20 cellular contexts compared by ENCODE assay signal in genomic region chr3:38270606-38271005, GRCh38. TPM values are rescaled to one million over a fixed set of nuclear protein-coding genes. Genes with fewer than 3 reads are reported as not detected.
DNase-seq lines count a peak whose midpoint lies in the region; ATAC-seq and TF ChIP-seq lines count a peak whose summit lies in the region.
"Had no signal": no experiment of that assay in that cellular context is flagged by ENCODE, and none has a peak within 500 bp of the region (broad histone marks: within the 10 kb centered on the region; RNA-seq: fewer than 3 reads in every experiment).

No MANE protein-coding gene starts in this region.

- H3K9ac ChIP-seq in IMR-90 (ENCODE audit: low read depth, low read length): no peak overlapping the region
- no peak overlapping the region for H3K9ac ChIP-seq in trophoblast cell (ENCODE audit: low read length)
- H3K9ac ChIP-seq: GM23248 had no signal

- H3K4me1 ChIP-seq in IMR-90 (ENCODE audit: control insufficient read depth, insufficient read depth, low read length): no peaks in the 10 kb centered on the region; the same call in 1 of the 2 replicates
- no peaks in the 10 kb centered on the region for H3K4me1 ChIP-seq in trophoblast cell (ENCODE audit: control insufficient read depth in 1 of 2, insufficient read depth in 2 of 2, low read length in 2 of 2)
- no peaks in the 10 kb centered on the region for H3K4me1 ChIP-seq in Caco-2
- H3K4me1 ChIP-seq: A549 had no signal

- no CpG with 5 or more reads among the region's 3 CpGs for WGBS in IMR-90 (ENCODE audit: extremely low coverage in 2 of 2, insufficient read length in 1 of 2), 2 experiments
- no CpG with 5 or more reads among the region's 3 CpGs for WGBS in trophoblast cell (ENCODE audit: extremely low coverage, insufficient coverage, insufficient read length)

- no peak overlapping the region for H4K91ac ChIP-seq in IMR-90 (ENCODE audit: insufficient read depth, low read depth, low read length)
- no peak overlapping the region for H4K91ac ChIP-seq in trophoblast cell (ENCODE audit: low read depth, low read length)

- H3K27me3 Mint-ChIP-seq in immature natural killer cell (ENCODE audit: low read depth in 3 of 3) (no peaks in the 10 kb centered on the region), Caco-2 (ENCODE audit: insufficient read depth, unreplicated experiment) (no peaks in the 10 kb centered on the region)
- no peaks in the 10 kb centered on the region for H3K27me3 Mint-ChIP-seq in activated T-helper 2 cell treated with anti-CD3 and anti-CD28 coated beads, Interferon-gamma antibody, Interleukin-2, Interleukin-4, amounts not matched to agents 10 μg/mL and 5 μg/mL and 100 μg/mL, durations not matched to agents 14 hours and 24 hours and 36 hours (ENCODE audit: low read depth)
- H3K27me3 Mint-ChIP-seq: CD4-positive, alpha-beta memory T cell had no signal

- TF ChIP-seq CTCF in IMR-90 (conservative IDR thresholded peaks at IDR 0.05; ENCODE audit: low read depth, low read length) (no peak), Caco-2 (IDR thresholded peaks at IDR 0.05; ENCODE audit: insufficient read depth in 1 of 2, low read depth in 1 of 2, low read length in 1 of 2, severe bottlenecking in 1 of 2, unreplicated experiment in 1 of 2) (no peak)

- H3K27me3 ChIP-seq in IMR-90 (ENCODE audit: control insufficient read depth, insufficient read depth, low read length): no peaks in the 10 kb centered on the region
- H3K27me3 ChIP-seq in trophoblast cell (ENCODE audit: insufficient read depth, low read length): no peaks in the 10 kb centered on the region
- H3K27me3 ChIP-seq in Caco-2 (replicated peaks; ENCODE audit: control insufficient read depth, insufficient read depth, low read length): no peaks in the 10 kb centered on the region

- CTCF ChIA-PET in IMR-90 (lab: Yijun Ruan, JAX) (interaction anchor here (0.6 kb wide), 1 partner anchor 109 kb away, joined by 3 read pairs; no protein-coding TSS in a partner anchor), Caco-2 (lab: Charles Lee) (no interaction called here)

- no peak overlapping the region for H3K18ac ChIP-seq in IMR-90 (ENCODE audit: low read depth, low read length)
- H3K18ac ChIP-seq in trophoblast cell (ENCODE audit: low read length): no peak overlapping the region

- no peak overlapping the region for H2BK12ac ChIP-seq in trophoblast cell (ENCODE audit: low read length)

- H4K8ac ChIP-seq in IMR-90 (ENCODE audit: low read depth in 2 of 2, low read length in 2 of 2) (no peak overlapping the region), trophoblast cell (ENCODE audit: low read depth, low read length) (no peak overlapping the region)

- H3K4me3 ChIP-seq in IMR-90 (ENCODE audit: insufficient read depth, low read depth, low read length): no peak overlapping the region
- H3K4me3 ChIP-seq in trophoblast cell (ENCODE audit: low read depth, low read length): no peak overlapping the region
- H3K4me3 ChIP-seq in Caco-2 (ENCODE audit: low read depth, low read length): no peak overlapping the region
- H3K4me3 ChIP-seq: A549, GM23248 had no signal

- H4K20me1 ChIP-seq in IMR-90 (ENCODE audit: insufficient read depth, low read length): no peaks in the 10 kb centered on the region

- H2AFZ ChIP-seq in IMR-90 (replicated peaks; ENCODE audit: low read length, poor library complexity): no peak overlapping the region
- no peak overlapping the region for H2AFZ ChIP-seq in trophoblast cell (ENCODE audit: insufficient read depth, low read length, poor library complexity)
- H2AFZ ChIP-seq: GM23248 had no signal

- no peak overlapping the region for H3K27ac ChIP-seq in IMR-90 (ENCODE audit: insufficient read depth, low read length)
- no peak overlapping the region for H3K27ac ChIP-seq in trophoblast cell (ENCODE audit: low read depth, low read length)
- H3K27ac ChIP-seq: A549, GM23248 had no signal

- H2AK5ac ChIP-seq in IMR-90 (ENCODE audit: low read depth, low read length): no peak overlapping the region
- H2AK5ac ChIP-seq in trophoblast cell (ENCODE audit: low read length): no peak overlapping the region

- no peak overlapping the region for H3K4ac ChIP-seq in IMR-90 (ENCODE audit: low read depth, low read length)
- no peak overlapping the region for H3K4ac ChIP-seq in trophoblast cell (ENCODE audit: low read depth, low read length)

- H2AK9ac ChIP-seq in IMR-90 (replicated peaks; ENCODE audit: low read depth, low read length, poor library complexity): no peak overlapping the region

- H2BK15ac ChIP-seq in IMR-90 (ENCODE audit: low read depth, low read length): no peak overlapping the region

- H3K14ac ChIP-seq in IMR-90 (replicated peaks; ENCODE audit: low read depth, low read length): no peak overlapping the region
- no peak overlapping the region for H3K14ac ChIP-seq in trophoblast cell (ENCODE audit: low read length)

- DNase-seq in EH (ENCODE audit: low read depth): peak; percentile 41
- DNase-seq in IMR-90: no peak
- DNase-seq in fibroblast of gingiva (ENCODE audit: low read depth): peak; percentile 55
- peak; percentile 18 to 72 for DNase-seq in trophoblast cell
- DNase-seq in immature natural killer cell: no peak
- DNase-seq in stimulated activated CD4-positive, alpha-beta T cell treated with anti-CD3 and anti-CD28 coated beads, Interleukin-4, amount 100 ng/mL, for 4 hours: no peak
- DNase-seq in activated T-helper 2 cell treated with anti-CD3 and anti-CD28 coated beads, Interferon-gamma antibody, Interleukin-2, Interleukin-4, amounts not matched to agents 10 μg/mL and 5 μg/mL and 100 μg/mL, durations not matched to agents 14 hours and 24 hours and 36 hours (ENCODE audit: low spot score): no peak
- no peak for DNase-seq in Caco-2
- DNase-seq: 8988T; ACHN; C1 segment of cervical spinal cord; CD4-positive, alpha-beta memory T cell; COR-L47; DMS 273 treated with DMSO at 0.1 percent for 48 hours; DMS79; GM23248; H7 had no signal

- H3K23ac ChIP-seq in IMR-90 (ENCODE audit: low read depth, low read length) (no peak overlapping the region), trophoblast cell (ENCODE audit: low read length) (no peak overlapping the region)

- H3K4me1 Mint-ChIP-seq in immature natural killer cell: peaks cover 15 to 27% of the 10 kb centered on the region in 2 donors
- H3K4me1 Mint-ChIP-seq in activated T-helper 2 cell treated with anti-CD3 and anti-CD28 coated beads, Interferon-gamma antibody, Interleukin-2, Interleukin-4, amounts not matched to agents 10 μg/mL and 5 μg/mL and 100 μg/mL, durations not matched to agents 14 hours and 24 hours and 36 hours (ENCODE audit: low read depth): peaks cover 11% of the 10 kb centered on the region
- H3K4me1 Mint-ChIP-seq in Caco-2 (ENCODE audit: low read depth, unreplicated experiment): peaks cover 6% of the 10 kb centered on the region

- H2BK5ac ChIP-seq in IMR-90 (ENCODE audit: low read depth, low read length, poor library complexity, severe bottlenecking) (no peak overlapping the region), trophoblast cell (ENCODE audit: low read depth, low read length, poor library complexity) (no peak overlapping the region)

- no peak overlapping the region for H4K12ac ChIP-seq in trophoblast cell (ENCODE audit: low read depth, low read length)

- no peak for TF ChIP-seq RAD21 in IMR-90 (IDR thresholded peaks at IDR 0.05; ENCODE audit: low read length)

- no peak overlapping the region for H3K56ac ChIP-seq in IMR-90 (ENCODE audit: extremely low read depth, insufficient read depth, low read length)

- no peak overlapping the region for H4K5ac ChIP-seq in IMR-90 (ENCODE audit: low read depth, low read length)

- H3K27ac Mint-ChIP-seq in immature natural killer cell (no peak overlapping the region), Caco-2 (ENCODE audit: unreplicated experiment) (no peak overlapping the region)
- H3K27ac Mint-ChIP-seq in activated T-helper 2 cell treated with anti-CD3 and anti-CD28 coated beads, Interferon-gamma antibody, Interleukin-2, Interleukin-4, amounts not matched to agents 10 μg/mL and 5 μg/mL and 100 μg/mL, durations not matched to agents 14 hours and 24 hours and 36 hours: no peak overlapping the region
- H3K27ac Mint-ChIP-seq: CD4-positive, alpha-beta memory T cell had no signal

- H2BK120ac ChIP-seq in IMR-90 (ENCODE audit: low read depth, low read length): no peak overlapping the region
- no peak overlapping the region for H2BK120ac ChIP-seq in trophoblast cell (ENCODE audit: insufficient read depth, low read length, poor library complexity)

- H3K36me3 ChIP-seq in IMR-90 (ENCODE audit: control insufficient read depth, insufficient read depth, low read length) (peaks cover 2% of the 10 kb centered on the region), trophoblast cell (ENCODE audit: control insufficient read depth in 1 of 2, insufficient read depth in 2 of 2, low read length in 2 of 2) (peaks cover 0 to 6% of the 10 kb centered on the region in 2 experiments), Caco-2 (ENCODE audit: control insufficient read depth, insufficient read depth, low read length) (no peaks in the 10 kb centered on the region)

- BruUV-seq in IMR-90 (replicated peaks; lab: Mats Ljungman, UMichigan): no TSS peak
- BruUV-seq in Caco-2 (replicated peaks; lab: Mats Ljungman, UMichigan): no TSS peak

- peaks cover 5 to 26% (median 16%) of the 10 kb centered on the region in 3 donors for H3K36me3 Mint-ChIP-seq in immature natural killer cell
- H3K36me3 Mint-ChIP-seq in activated T-helper 2 cell treated with anti-CD3 and anti-CD28 coated beads, Interferon-gamma antibody, Interleukin-2, Interleukin-4, amounts not matched to agents 10 μg/mL and 5 μg/mL and 100 μg/mL, durations not matched to agents 14 hours and 24 hours and 36 hours (ENCODE audit: low read depth): no peaks in the 10 kb centered on the region
- H3K36me3 Mint-ChIP-seq in Caco-2 (ENCODE audit: insufficient read depth, unreplicated experiment): peaks cover 6% of the 10 kb centered on the region

- no peaks in the 10 kb centered on the region for H3K79me2 ChIP-seq in trophoblast cell (ENCODE audit: control insufficient read depth, insufficient read depth, low read length, poor library complexity)

- TF ChIP-seq POLR2A in IMR-90 (IDR thresholded peaks at IDR 0.05; ENCODE audit: low read depth, low read length): no peak

- H3K9me3 ChIP-seq in IMR-90 (ENCODE audit: control insufficient read depth, insufficient read depth, low read length) (no peaks in the 10 kb centered on the region), trophoblast cell (ENCODE audit: insufficient read depth, low read depth, low read length) (no peaks in the 10 kb centered on the region), Caco-2 (no peaks in the 10 kb centered on the region)
- H3K9me3 ChIP-seq: A549 had no signal

- peak; percentile 72 for ATAC-seq in IMR-90 (ENCODE audit: low read depth)
- ATAC-seq: A549, HCT116 had no signal

- H3K4me3 Mint-ChIP-seq in immature natural killer cell: no peak overlapping the region
- no peak overlapping the region for H3K4me3 Mint-ChIP-seq in activated T-helper 2 cell treated with anti-CD3 and anti-CD28 coated beads, Interferon-gamma antibody, Interleukin-2, Interleukin-4, amounts not matched to agents 10 μg/mL and 5 μg/mL and 100 μg/mL, durations not matched to agents 14 hours and 24 hours and 36 hours (ENCODE audit: low read depth)
- H3K4me3 Mint-ChIP-seq in Caco-2 (ENCODE audit: unreplicated experiment): no peak overlapping the region
- H3K4me3 Mint-ChIP-seq: CD4-positive, alpha-beta memory T cell had no signal

- intact Hi-C loops in IMR-90 (cut with micrococcal nuclease): no loop called here
- intact Hi-C loops in activated T-helper 2 cell treated with anti-CD3 and anti-CD28 coated beads, Interferon-gamma antibody, Interleukin-2, Interleukin-4, amounts not matched to agents 10 μg/mL and 5 μg/mL and 100 μg/mL, durations not matched to agents 14 hours and 24 hours and 36 hours (cut with micrococcal nuclease): no loop called here
- intact Hi-C loops in Caco-2 (cut with micrococcal nuclease; ENCODE audit: unreplicated experiment): no loop called here

- H3K4me2 ChIP-seq in IMR-90 (ENCODE audit: low read depth, low read length) (no peak overlapping the region), trophoblast cell (ENCODE audit: low read length) (no peak overlapping the region)
- H3K4me2 ChIP-seq: A549 had no signal

- POLR2A ChIA-PET in IMR-90 (lab: Charles Lee; ENCODE audit: unreplicated experiment): no interaction called here
- POLR2A ChIA-PET in Caco-2 (lab: Charles Lee): interaction anchor here (0.6 kb wide), 1 partner anchor 8 kb away, joined by 5 read pairs; no protein-coding TSS in a partner anchor

- dilution Hi-C loops in IMR-90 (cut with HindIII; ENCODE audit: low sequenced_read_pairs, unreplicated experiment): no loop called here

- peaks cover 13% of the 10 kb centered on the region; the same call in 1 of the 2 replicates for H3K9me1 ChIP-seq in IMR-90 (ENCODE audit: insufficient read depth, low read length)

- H3K9me3 Mint-ChIP-seq in immature natural killer cell (peaks cover 0 to 2% (median 0%) of the 10 kb centered on the region in 6 donors), Caco-2 (ENCODE audit: unreplicated experiment) (no peaks in the 10 kb centered on the region)
- no peaks in the 10 kb centered on the region for H3K9me3 Mint-ChIP-seq in activated T-helper 2 cell treated with anti-CD3 and anti-CD28 coated beads, Interferon-gamma antibody, Interleukin-2, Interleukin-4, amounts not matched to agents 10 μg/mL and 5 μg/mL and 100 μg/mL, durations not matched to agents 14 hours and 24 hours and 36 hours

- H3K79me1 ChIP-seq in IMR-90 (ENCODE audit: low read depth in 1 of 2, low read length in 2 of 2): no peaks in the 10 kb centered on the region
- no peaks in the 10 kb centered on the region for H3K79me1 ChIP-seq in trophoblast cell (ENCODE audit: low read length)

- H2BK20ac ChIP-seq in IMR-90 (ENCODE audit: low read depth, low read length): no peak overlapping the region

- in situ Hi-C loops in IMR-90 (cut with MboI; ENCODE audit: low sequenced_read_pairs): no loop called here

RNA-seq across cellular contexts. Expression of gene SLC22A13, which starts 5.0 kb away (rescaled TPM):
- total RNA-seq in IMR-90 (2012; rRNA removed): under 0.01 TPM in 2 replicates
- polyA plus RNA-seq in IMR-90 (2012; rRNA removed): 0.22 and 0.29 TPM in 2 replicates
- 0.02 TPM in 1 of 2 replicates, not detected in the other for polyA plus RNA-seq in IMR-90 (2012; cell fraction: cytosol; rRNA removed)
- 1.4 and 1.8 TPM in 2 replicates for polyA plus RNA-seq in IMR-90 (2012; cell fraction: nucleus; rRNA removed; ENCODE audit: low replicate concordance)
- polyA plus RNA-seq in trophoblast cell (2013): 0.04 and 0.07 TPM in 2 replicates
- not detected for polyA plus RNA-seq in immature natural killer cell
- 0.51 and 0.78 TPM in 2 replicates for total RNA-seq in activated T-helper 2 cell treated with anti-CD3 and anti-CD28 coated beads, Interferon-gamma antibody, Interleukin-2, Interleukin-4, amounts not matched to agents 10 μg/mL and 5 μg/mL and 100 μg/mL, durations not matched to agents 14 hours and 24 hours and 36 hours
- 0.36 and 0.63 TPM in 2 replicates for total RNA-seq in Caco-2 (2022)
- polyA plus RNA-seq: GM23248 had no signal

RNA-seq across cellular contexts. Expression of gene SLC22A14, which starts 11.5 kb away (rescaled TPM):
- total RNA-seq in IMR-90 (2012; rRNA removed): under 0.01 TPM in 1 of 2 replicates, not detected in the other
- 0.07 and 0.10 TPM in 2 replicates for polyA plus RNA-seq in IMR-90 (2012; rRNA removed)
- 0.04 and 0.14 TPM in 2 replicates for polyA plus RNA-seq in IMR-90 (2012; cell fraction: cytosol; rRNA removed)
- polyA plus RNA-seq in IMR-90 (2012; cell fraction: nucleus; rRNA removed; ENCODE audit: low replicate concordance): 0.36 and 0.62 TPM in 2 replicates
- 0.08 and 0.10 TPM in 2 replicates for polyA plus RNA-seq in trophoblast cell (2013)
- polyA plus RNA-seq in immature natural killer cell: not detected
- total RNA-seq in activated T-helper 2 cell treated with anti-CD3 and anti-CD28 coated beads, Interferon-gamma antibody, Interleukin-2, Interleukin-4, amounts not matched to agents 10 μg/mL and 5 μg/mL and 100 μg/mL, durations not matched to agents 14 hours and 24 hours and 36 hours: not detected in 2 replicates
- total RNA-seq in Caco-2 (2022): 0.14 and 0.23 TPM in 2 replicates
- total RNA-seq: CD4-positive, alpha-beta memory T cell; GM23248; H1 had no signal

Comparison
In these comparisons a context has a peak if more than half of its experiments do, and no peak if none do; other contexts are left out.
1. DNase-seq: peak in EH (single experiment), fibroblast of gingiva (single experiment) and trophoblast cell (2 of 2); none in IMR-90 (single experiment), immature natural killer cell (0 of 3), stimulated activated CD4-positive, alpha-beta T cell treated with anti-CD3 and anti-CD28 coated beads, Interleukin-4, amount 100 ng/mL, for 4 hours (0 of 2), activated T-helper 2 cell treated with anti-CD3 and anti-CD28 coated beads, Interferon-gamma antibody, Interleukin-2, Interleukin-4, amounts not matched to agents 10 μg/mL and 5 μg/mL and 100 μg/mL, durations not matched to agents 14 hours and 24 hours and 36 hours (single experiment) and Caco-2 (0 of 2).